1 cellular context compared by ENCODE assay signal in genomic region chr19:43526884-43527859, GRCh38.
A peak's percentile ranks its signal among the peaks of the same experiment; 100 is the strongest.
TF ChIP-seq lines count a peak whose summit lies in the region.

Gene ETHE1 (minus strand): TSS chr19:43527201. CDS start chr19:43527177, 24 bp downstream.

TF ChIP-seq in HepG2, 621 proteins besides CTCF, POLR2A, EP300 and RAD21 (continued from another document and continues in another):
- TF ChIP-seq, protein P1, sequence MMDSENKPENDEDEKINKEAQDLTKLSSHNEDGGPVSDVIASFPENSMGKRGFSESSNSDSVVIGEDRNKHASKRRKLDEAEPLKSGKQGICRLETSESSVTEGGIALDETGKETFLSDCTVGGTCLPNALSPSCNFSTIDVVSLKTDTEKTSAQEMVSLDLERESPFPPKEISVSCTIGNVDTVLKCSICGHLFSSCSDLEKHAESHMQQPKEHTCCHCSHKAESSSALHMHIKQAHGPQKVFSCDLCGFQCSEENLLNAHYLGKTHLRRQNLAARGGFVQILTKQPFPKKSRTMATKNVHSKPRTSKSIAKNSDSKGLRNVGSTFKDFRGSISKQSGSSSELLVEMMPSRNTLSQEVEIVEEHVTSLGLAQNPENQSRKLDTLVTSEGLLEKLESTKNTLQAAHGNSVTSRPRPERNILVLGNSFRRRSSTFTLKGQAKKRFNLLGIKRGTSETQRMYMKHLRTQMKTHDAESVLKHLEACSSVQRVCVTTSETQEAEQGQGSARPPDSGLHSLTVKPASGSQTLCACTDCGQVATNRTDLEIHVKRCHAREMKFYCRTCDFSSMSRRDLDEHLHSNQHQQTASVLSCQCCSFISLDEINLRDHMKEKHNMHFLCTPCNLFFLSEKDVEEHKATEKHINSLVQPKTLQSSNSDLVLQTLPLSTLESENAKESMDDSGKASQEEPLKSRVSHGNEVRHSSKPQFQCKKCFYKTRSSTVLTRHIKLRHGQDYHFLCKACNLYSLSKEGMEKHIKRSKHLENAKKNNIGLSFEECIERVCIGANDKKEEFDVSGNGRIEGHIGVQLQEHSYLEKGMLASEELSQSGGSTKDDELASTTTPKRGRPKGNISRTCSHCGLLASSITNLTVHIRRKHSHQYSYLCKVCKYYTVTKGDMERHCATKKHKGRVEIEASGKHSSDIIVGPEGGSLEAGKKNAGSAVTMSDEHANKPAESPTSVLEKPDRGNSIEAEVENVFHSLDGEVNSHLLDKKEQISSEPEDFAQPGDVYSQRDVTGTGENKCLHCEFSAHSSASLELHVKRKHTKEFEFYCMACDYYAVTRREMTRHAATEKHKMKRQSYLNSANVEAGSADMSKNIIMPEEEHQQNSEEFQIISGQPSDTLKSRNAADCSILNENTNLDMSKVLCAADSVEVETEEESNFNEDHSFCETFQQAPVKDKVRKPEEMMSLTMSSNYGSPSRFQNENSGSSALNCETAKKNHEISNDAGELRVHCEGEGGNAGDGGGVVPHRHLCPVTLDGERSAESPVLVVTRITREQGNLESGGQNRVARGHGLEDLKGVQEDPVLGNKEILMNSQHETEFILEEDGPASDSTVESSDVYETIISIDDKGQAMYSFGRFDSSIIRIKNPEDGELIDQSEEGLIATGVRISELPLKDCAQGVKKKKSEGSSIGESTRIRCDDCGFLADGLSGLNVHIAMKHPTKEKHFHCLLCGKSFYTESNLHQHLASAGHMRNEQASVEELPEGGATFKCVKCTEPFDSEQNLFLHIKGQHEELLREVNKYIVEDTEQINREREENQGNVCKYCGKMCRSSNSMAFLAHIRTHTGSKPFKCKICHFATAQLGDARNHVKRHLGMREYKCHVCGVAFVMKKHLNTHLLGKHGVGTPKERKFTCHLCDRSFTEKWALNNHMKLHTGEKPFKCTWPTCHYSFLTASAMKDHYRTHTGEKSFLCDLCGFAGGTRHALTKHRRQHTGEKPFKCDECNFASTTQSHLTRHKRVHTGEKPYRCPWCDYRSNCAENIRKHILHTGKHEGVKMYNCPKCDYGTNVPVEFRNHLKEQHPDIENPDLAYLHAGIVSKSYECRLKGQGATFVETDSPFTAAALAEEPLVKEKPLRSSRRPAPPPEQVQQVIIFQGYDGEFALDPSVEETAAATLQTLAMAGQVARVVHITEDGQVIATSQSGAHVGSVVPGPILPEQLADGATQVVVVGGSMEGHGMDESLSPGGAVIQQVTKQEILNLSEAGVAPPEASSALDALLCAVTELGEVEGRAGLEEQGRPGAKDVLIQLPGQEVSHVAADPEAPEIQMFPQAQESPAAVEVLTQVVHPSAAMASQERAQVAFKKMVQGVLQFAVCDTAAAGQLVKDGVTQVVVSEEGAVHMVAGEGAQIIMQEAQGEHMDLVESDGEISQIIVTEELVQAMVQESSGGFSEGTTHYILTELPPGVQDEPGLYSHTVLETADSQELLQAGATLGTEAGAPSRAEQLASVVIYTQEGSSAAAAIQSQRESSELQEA (CRISPR knock-in tag; IDR thresholded peaks at IDR 0.05; ENCODE audit: not compliant biosample characterization): no peak
- no peak for TF ChIP-seq ZFP82 (CRISPR knock-in tag; IDR thresholded peaks at IDR 0.05; ENCODE audit: borderline replicate concordance)
- no peak for TF ChIP-seq ATRX (CRISPR knock-in tag; IDR thresholded peaks at IDR 0.05; ENCODE audit: borderline replicate concordance)
- TF ChIP-seq SRSF9 (IDR thresholded peaks at IDR 0.05; ENCODE audit: borderline replicate concordance, insufficient read depth, low read depth, low read length, poor library complexity, severe bottlenecking): no peak
- no peak for TF ChIP-seq JDP2 (CRISPR knock-in tag; IDR thresholded peaks at IDR 0.05; ENCODE audit: borderline replicate concordance)
- TF ChIP-seq, protein P2, sequence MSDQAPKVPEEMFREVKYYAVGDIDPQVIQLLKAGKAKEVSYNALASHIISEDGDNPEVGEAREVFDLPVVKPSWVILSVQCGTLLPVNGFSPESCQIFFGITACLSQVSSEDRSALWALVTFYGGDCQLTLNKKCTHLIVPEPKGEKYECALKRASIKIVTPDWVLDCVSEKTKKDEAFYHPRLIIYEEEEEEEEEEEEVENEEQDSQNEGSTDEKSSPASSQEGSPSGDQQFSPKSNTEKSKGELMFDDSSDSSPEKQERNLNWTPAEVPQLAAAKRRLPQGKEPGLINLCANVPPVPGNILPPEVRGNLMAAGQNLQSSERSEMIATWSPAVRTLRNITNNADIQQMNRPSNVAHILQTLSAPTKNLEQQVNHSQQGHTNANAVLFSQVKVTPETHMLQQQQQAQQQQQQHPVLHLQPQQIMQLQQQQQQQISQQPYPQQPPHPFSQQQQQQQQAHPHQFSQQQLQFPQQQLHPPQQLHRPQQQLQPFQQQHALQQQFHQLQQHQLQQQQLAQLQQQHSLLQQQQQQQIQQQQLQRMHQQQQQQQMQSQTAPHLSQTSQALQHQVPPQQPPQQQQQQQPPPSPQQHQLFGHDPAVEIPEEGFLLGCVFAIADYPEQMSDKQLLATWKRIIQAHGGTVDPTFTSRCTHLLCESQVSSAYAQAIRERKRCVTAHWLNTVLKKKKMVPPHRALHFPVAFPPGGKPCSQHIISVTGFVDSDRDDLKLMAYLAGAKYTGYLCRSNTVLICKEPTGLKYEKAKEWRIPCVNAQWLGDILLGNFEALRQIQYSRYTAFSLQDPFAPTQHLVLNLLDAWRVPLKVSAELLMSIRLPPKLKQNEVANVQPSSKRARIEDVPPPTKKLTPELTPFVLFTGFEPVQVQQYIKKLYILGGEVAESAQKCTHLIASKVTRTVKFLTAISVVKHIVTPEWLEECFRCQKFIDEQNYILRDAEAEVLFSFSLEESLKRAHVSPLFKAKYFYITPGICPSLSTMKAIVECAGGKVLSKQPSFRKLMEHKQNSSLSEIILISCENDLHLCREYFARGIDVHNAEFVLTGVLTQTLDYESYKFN (CRISPR knock-in tag; conservative IDR thresholded peaks at IDR 0.05): peak; percentile 35
- TF ChIP-seq ZNF160 (CRISPR knock-in tag; IDR thresholded peaks at IDR 0.05): peak; percentile 54; the same call in 1 of the 2 replicates
- no peak for TF ChIP-seq RNF2 (conservative IDR thresholded peaks at IDR 0.05; ENCODE audit: low read depth)
- peak; percentile 42; the same call in 1 of the 2 replicates for TF ChIP-seq ZMYM4 (CRISPR knock-in tag; IDR thresholded peaks at IDR 0.05)
- peak; percentile 54; the same call in 1 of the 2 replicates for TF ChIP-seq THRA (CRISPR knock-in tag; IDR thresholded peaks at IDR 0.05; ENCODE audit: borderline replicate concordance)
- TF ChIP-seq ZNF580 (CRISPR knock-in tag; IDR thresholded peaks at IDR 0.05; ENCODE audit: borderline replicate concordance, low read depth): no peak
- TF ChIP-seq HDAC6 (IDR thresholded peaks at IDR 0.05; ENCODE audit: low read depth, low read length): no peak
- no peak for TF ChIP-seq ZNF317 (CRISPR knock-in tag; IDR thresholded peaks at IDR 0.05)
- TF ChIP-seq PAX8 (CRISPR knock-in tag; IDR thresholded peaks at IDR 0.05; ENCODE audit: borderline replicate concordance): no peak
- no peak; the same call in 1 of the 2 replicates for TF ChIP-seq ARHGAP35 (CRISPR knock-in tag; IDR thresholded peaks at IDR 0.05; ENCODE audit: borderline replicate concordance)
- TF ChIP-seq ZNF773 (CRISPR knock-in tag; IDR thresholded peaks at IDR 0.05; ENCODE audit: borderline replicate concordance): peak; percentile 52; the same call in 1 of the 2 replicates
- TF ChIP-seq PHF8 (CRISPR knock-in tag; IDR thresholded peaks at IDR 0.05): peak; percentile 91
- no peak for TF ChIP-seq DNMT3B (CRISPR knock-in tag; conservative IDR thresholded peaks at IDR 0.05)
- TF ChIP-seq NFKBIZ (CRISPR knock-in tag; IDR thresholded peaks at IDR 0.05): no peak
- peak; percentile 45; the same call in 1 of the 2 replicates for TF ChIP-seq ZNF547 (CRISPR knock-in tag; IDR thresholded peaks at IDR 0.05)
- no peak for TF ChIP-seq NPAS2 (CRISPR knock-in tag; IDR thresholded peaks at IDR 0.05; ENCODE audit: borderline replicate concordance)
- TF ChIP-seq KDM2A (CRISPR knock-in tag; IDR thresholded peaks at IDR 0.05; ENCODE audit: borderline replicate concordance, low read depth): peak; percentile 95
- 0 out of 2 replicates have a peak, but pooled peaks have one; percentile 28 for TF ChIP-seq ATF3 (CRISPR knock-in tag; IDR thresholded peaks at IDR 0.05)
- TF ChIP-seq SOX6 (IDR thresholded peaks at IDR 0.05): no peak
- peak; percentile 28; the same call in 1 of the 2 replicates for TF ChIP-seq SOX6 (CRISPR knock-in tag; IDR thresholded peaks at IDR 0.05)
- 0 out of 2 replicates have a peak, but pooled peaks have one; percentile 59 for TF ChIP-seq ZNF605 (CRISPR knock-in tag; IDR thresholded peaks at IDR 0.05)
- TF ChIP-seq TCF7L2 (IDR thresholded peaks at IDR 0.05; ENCODE audit: low read depth, low read length): no peak
- peak; percentile 86 for TF ChIP-seq ZNF501 (CRISPR knock-in tag; IDR thresholded peaks at IDR 0.05)
- TF ChIP-seq RELA (CRISPR knock-in tag; IDR thresholded peaks at IDR 0.05): no peak
- TF ChIP-seq SNAI1 (CRISPR knock-in tag; IDR thresholded peaks at IDR 0.05; ENCODE audit: borderline replicate concordance): no peak
- TF ChIP-seq SKIL (CRISPR knock-in tag; IDR thresholded peaks at IDR 0.05; ENCODE audit: borderline replicate concordance): no peak
- TF ChIP-seq, protein P3, sequence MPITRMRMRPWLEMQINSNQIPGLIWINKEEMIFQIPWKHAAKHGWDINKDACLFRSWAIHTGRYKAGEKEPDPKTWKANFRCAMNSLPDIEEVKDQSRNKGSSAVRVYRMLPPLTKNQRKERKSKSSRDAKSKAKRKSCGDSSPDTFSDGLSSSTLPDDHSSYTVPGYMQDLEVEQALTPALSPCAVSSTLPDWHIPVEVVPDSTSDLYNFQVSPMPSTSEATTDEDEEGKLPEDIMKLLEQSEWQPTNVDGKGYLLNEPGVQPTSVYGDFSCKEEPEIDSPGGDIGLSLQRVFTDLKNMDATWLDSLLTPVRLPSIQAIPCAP (CRISPR knock-in tag; IDR thresholded peaks at IDR 0.05; ENCODE audit: low read depth): no peak
- TF ChIP-seq MTA1 (CRISPR knock-in tag; IDR thresholded peaks at IDR 0.05; ENCODE audit: borderline replicate concordance): peak; percentile 39; the same call in 1 of the 2 replicates
- no peak for TF ChIP-seq FOXM1 (CRISPR knock-in tag; IDR thresholded peaks at IDR 0.05)
- TF ChIP-seq HNRNPUL1 (IDR thresholded peaks at IDR 0.05; ENCODE audit: low read depth, low read length): no peak
- TF ChIP-seq PRPF4 (IDR thresholded peaks at IDR 0.05; ENCODE audit: low read depth, low read length, poor library complexity, severe bottlenecking): no peak
- no peak for TF ChIP-seq GABPA (IDR thresholded peaks at IDR 0.05; ENCODE audit: low read depth, low read length)
- no peak for TF ChIP-seq GABPA (CRISPR knock-in tag; IDR thresholded peaks at IDR 0.05; ENCODE audit: low read depth)
- TF ChIP-seq ARID3A (IDR thresholded peaks at IDR 0.05; ENCODE audit: low read depth, low read length): no peak
- TF ChIP-seq CAMTA2 (CRISPR knock-in tag; IDR thresholded peaks at IDR 0.05; ENCODE audit: borderline replicate concordance): no peak
- TF ChIP-seq ZNF367 (CRISPR knock-in tag; IDR thresholded peaks at IDR 0.05; ENCODE audit: borderline replicate concordance): no peak
- TF ChIP-seq, protein P4, sequence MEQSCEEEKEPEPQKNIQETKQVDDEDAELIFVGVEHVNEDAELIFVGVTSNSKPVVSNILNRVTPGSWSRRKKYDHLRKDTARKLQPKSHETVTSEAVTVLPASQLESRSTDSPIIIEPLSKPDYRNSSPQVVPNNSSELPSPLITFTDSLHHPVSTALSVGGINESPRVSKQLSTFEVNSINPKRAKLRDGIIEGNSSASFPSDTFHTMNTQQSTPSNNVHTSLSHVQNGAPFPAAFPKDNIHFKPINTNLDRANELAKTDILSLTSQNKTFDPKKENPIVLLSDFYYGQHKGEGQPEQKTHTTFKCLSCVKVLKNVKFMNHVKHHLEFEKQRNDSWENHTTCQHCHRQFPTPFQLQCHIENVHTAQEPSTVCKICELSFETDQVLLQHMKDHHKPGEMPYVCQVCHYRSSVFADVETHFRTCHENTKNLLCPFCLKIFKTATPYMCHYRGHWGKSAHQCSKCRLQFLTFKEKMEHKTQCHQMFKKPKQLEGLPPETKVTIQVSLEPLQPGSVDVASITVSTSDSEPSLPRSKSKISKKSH (CRISPR knock-in tag; IDR thresholded peaks at IDR 0.05; ENCODE audit: borderline replicate concordance): no peak
